ENCODE assay signal across 23 cellular contexts in the genomic region with DNA sequence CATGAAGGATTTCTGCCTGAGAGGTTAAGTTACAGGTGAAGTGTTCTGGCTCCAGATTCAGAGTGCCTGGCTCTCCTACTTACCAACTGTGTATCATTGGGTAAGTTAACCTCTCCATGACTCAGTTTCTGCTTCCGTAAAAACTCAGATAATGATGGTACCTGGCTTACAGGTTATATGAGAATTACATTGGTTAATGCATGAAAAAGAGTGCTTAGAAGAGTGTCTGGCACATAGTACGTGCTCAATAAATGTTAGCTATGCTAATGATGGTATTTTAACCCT. TPM values are rescaled to one million over a fixed set of nuclear protein-coding genes. Genes with fewer than 3 reads are reported as not detected.
"Had no signal": no experiment of that assay in that cellular context is flagged by ENCODE, and none has a peak within 500 bp of the region (broad histone marks: within the 10 kb centered on the region; RNA-seq: fewer than 3 reads in every experiment).

No MANE protein-coding gene starts in this region.

- DNase-seq: effector CD4-positive, alpha-beta T cell; endodermal cell; kidney; left cardiac atrium; left ventricle myocardium superior; naive thymus-derived CD4-positive, alpha-beta T cell; nephron progenitor cell; psoas muscle; retina; right lobe of liver; stimulated activated CD4-positive, alpha-beta T cell treated with anti-CD3 and anti-CD28 coated beads, Interleukin-4, amount 100 ng/mL, for 1 hour; stimulated activated CD8-positive, alpha-beta memory T cell treated with anti-CD3 and anti-CD28 coated beads, Interleukin-4, amount 100 ng/mL, for 48 hours; stimulated activated naive CD8-positive, alpha-beta T cell treated with anti-CD3 and anti-CD28 coated beads, Interleukin-15, Interleukin-2, amounts not matched to agents 100 U/mL and 50 U/mL, for 24 hours; tibial artery; upper lobe of right lung had no signal

- H3K27me3 ChIP-seq: esophagus muscularis mucosa, right lobe of liver, suprapubic skin, tibial artery, upper lobe of right lung had no signal

- H3K4me1 ChIP-seq: foreskin keratinocyte, psoas muscle, right lobe of liver had no signal

- H3K9me3 ChIP-seq: esophagus muscularis mucosa, psoas muscle, right lobe of liver, suprapubic skin, tibial artery, upper lobe of right lung had no signal

- H3K27ac ChIP-seq: foreskin keratinocyte, psoas muscle, right lobe of liver, tibial artery, upper lobe of right lung had no signal

- H3K36me3 ChIP-seq: esophagus muscularis mucosa, right lobe of liver, suprapubic skin, tibial artery, upper lobe of right lung had no signal

- ATAC-seq: naive thymus-derived CD4-positive, alpha-beta T cell; psoas muscle; stimulated activated effector memory CD8-positive, alpha-beta T cell treated with anti-CD3 and anti-CD28 coated beads, Interleukin-12 subunit alpha, Interleukin-12 subunit beta, amount 100 ng/mL, for 72 hours; stimulated activated naive CD8-positive, alpha-beta T cell treated with anti-CD3 and anti-CD28 coated beads, Interleukin-15, Interleukin-2, amounts not matched to agents 100 U/mL and 50 U/mL, for 24 hours had no signal

- H3K4me3 ChIP-seq: coronary artery, esophagus muscularis mucosa, lung, psoas muscle, right lobe of liver, suprapubic skin, tibial artery, upper lobe of right lung had no signal

RNA-seq across cellular contexts. Expression of gene CFAP161, which starts 23.8 kb away (rescaled TPM):
- total RNA-seq: chondrocyte; endodermal cell; endothelial cell of umbilical vein; foreskin keratinocyte; naive thymus-derived CD4-positive, alpha-beta T cell had no signal
- polyA plus RNA-seq: foreskin keratinocyte; naive thymus-derived CD4-positive, alpha-beta T cell had no signal

RNA-seq across cellular contexts. Expression of gene IL16, which starts 38.8 kb away (rescaled TPM):
- polyA plus RNA-seq: foreskin keratinocyte had no signal
